In the genomic region with DNA sequence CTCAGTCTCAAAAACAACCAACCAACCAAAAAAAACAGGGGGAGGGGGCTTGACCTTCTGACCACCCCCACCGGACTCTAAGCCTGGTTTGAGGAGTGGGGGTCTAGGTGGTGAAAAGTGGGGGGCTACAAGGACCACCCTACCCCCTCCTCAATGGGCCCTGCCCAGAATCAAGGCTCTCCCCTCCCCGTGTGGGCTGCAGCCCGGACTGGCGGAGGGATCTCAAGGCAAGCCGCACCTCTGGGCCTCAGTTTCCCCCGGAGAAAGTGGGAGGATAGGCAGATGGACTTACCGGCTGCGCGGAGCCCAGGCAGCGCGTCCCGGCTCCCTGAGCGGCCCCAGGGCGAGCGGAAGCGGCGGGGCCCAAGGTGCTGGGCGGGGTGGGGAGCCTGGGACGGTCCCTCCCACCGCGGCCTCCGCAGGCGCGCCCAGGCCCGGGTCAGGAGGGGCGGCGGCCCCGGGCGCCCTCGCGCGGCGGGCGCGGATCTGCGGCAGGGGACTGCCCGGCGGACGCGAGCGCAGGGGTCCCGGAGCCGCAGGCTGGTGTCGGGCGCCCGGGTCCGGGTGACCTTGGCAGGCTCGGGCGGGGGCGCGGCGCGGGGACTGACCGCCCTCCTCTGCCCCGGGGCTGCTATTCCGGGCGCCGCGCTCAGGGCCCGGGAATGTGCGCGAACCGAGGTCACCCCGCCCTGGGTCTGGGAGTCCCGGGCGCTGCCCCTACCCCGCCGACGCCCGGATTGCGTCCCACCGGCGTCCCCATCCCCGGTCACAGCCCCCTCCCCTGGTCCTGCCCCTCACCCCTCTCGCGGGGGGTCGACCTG, we compare ENCODE assay signal across 8 cellular contexts. TPM values are rescaled to one million over a fixed set of nuclear protein-coding genes. Genes with fewer than 3 reads are reported as not detected.
DNase-seq lines count a peak whose midpoint lies in the region; ATAC-seq and TF ChIP-seq lines count a peak whose summit lies in the region.

A gene with protein sequence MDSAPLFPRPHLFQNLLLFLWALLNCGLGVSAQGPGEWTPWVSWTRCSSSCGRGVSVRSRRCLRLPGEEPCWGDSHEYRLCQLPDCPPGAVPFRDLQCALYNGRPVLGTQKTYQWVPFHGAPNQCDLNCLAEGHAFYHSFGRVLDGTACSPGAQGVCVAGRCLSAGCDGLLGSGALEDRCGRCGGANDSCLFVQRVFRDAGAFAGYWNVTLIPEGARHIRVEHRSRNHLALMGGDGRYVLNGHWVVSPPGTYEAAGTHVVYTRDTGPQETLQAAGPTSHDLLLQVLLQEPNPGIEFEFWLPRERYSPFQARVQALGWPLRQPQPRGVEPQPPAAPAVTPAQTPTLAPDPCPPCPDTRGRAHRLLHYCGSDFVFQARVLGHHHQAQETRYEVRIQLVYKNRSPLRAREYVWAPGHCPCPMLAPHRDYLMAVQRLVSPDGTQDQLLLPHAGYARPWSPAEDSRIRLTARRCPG (minus strand): TSS at position 349 of the 821 bp plus-strand sequence. CDS start 2,076 bp downstream, outside the sequence.

- no peaks in the 10 kb centered on the region for H3K36me3 ChIP-seq in parathyroid adenoma (ENCODE audit: control insufficient read depth, insufficient read depth, low read length)
- no peaks in the 10 kb centered on the region for H3K36me3 ChIP-seq in vagina

- no peaks in the 10 kb centered on the region for H3K79me2 ChIP-seq in parathyroid adenoma

- intact Hi-C loops in vagina (cut with DNase I): no loop called here

- TF ChIP-seq POLR2A in vagina (IDR thresholded peaks at IDR 0.05): peak in 1 of 2 donors; percentile 53

- H3K4me1 ChIP-seq in parathyroid adenoma (peaks cover 1% of the 10 kb centered on the region), vagina (peaks cover 54% of the 10 kb centered on the region)

- peak within 1 kb of the TSS; percentile 69 for H2AFZ ChIP-seq in parathyroid adenoma

- peak within 1 kb of the TSS; percentile 60 for H3K4me2 ChIP-seq in parathyroid adenoma (ENCODE audit: low read length)

- no peaks in the 10 kb centered on the region for H3K9me3 ChIP-seq in parathyroid adenoma (ENCODE audit: control insufficient read depth, low read length)
- H3K9me3 ChIP-seq in vagina: no peaks in the 10 kb centered on the region

- no peak for ATAC-seq in HG03135 (IDR thresholded peaks at IDR 0.05; ENCODE audit: unreplicated experiment)
- no peak for ATAC-seq in GM18858 (IDR thresholded peaks at IDR 0.05; ENCODE audit: unreplicated experiment)

- TF ChIP-seq CTCF in parathyroid adenoma (IDR thresholded peaks at IDR 0.05) (no peak), vagina (IDR thresholded peaks at IDR 0.05) (no peak)

- H3K9ac ChIP-seq in parathyroid adenoma: no peak within 1 kb of the TSS

- H3K27me3 ChIP-seq in parathyroid adenoma (ENCODE audit: control insufficient read depth, insufficient read depth, low read length) (no peaks in the 10 kb centered on the region), vagina (no peaks in the 10 kb centered on the region)

- peak; percentile 84 for DNase-seq in Daoy (ENCODE audit: low read depth)
- peak; percentile 42 for DNase-seq in NCI-H460 (ENCODE audit: extremely low read depth, low read depth)
- DNase-seq in activated T-cell treated with anti-CD3 and anti-CD28 coated beads for 4 hours: peak; percentile 42
- DNase-seq in fibroblast of peridontal ligament (ENCODE audit: extremely low read depth): peak; percentile 26
- DNase-seq in vagina (ENCODE audit: extremely low spot score in 2 of 2): no peak

- no peak within 1 kb of the TSS for H3K27ac ChIP-seq in parathyroid adenoma
- H3K27ac ChIP-seq in vagina: peak within 1 kb of the TSS; percentile 87

- H3K4me3 ChIP-seq in parathyroid adenoma (ENCODE audit: low read depth, low read length) (peak within 1 kb of the TSS; percentile 60), vagina (peak within 1 kb of the TSS; percentile 55 to 59)

RNA-seq across cellular contexts. Expression of the gene that starts here (rescaled TPM):
- total RNA-seq in Daoy (2014; rRNA removed; shearing (Covaris generic)): 0.57 TPM in 1 of 2 replicates, not detected in the other
- 0.57 and 1.0 TPM in 2 replicates for total RNA-seq in NCI-H460 (2014; rRNA removed; shearing (Covaris generic))
- 1.6 and 3.5 TPM in 2 replicates for polyA plus RNA-seq in NCI-H460 (2014; cell fraction: nucleus; rRNA removed)
- 22.6 TPM for total RNA-seq in vagina

Comparison
In these comparisons a context has a peak if more than half of its experiments do, and no peak if none do; other contexts are left out.
1. RNA of the gene that starts here (total RNA-seq): 22.6 TPM in vagina (single experiment); 0.57 TPM in Daoy and 0.57 to 1.0 TPM in NCI-H460; every median in the first group is over 10 times any median in the second.
2. Peak in DNase-seq in Daoy; RNA of the gene not detected or under 1 TPM.
3. DNase-seq: peak in NCI-H460 (single experiment), activated T-cell treated with anti-CD3 and anti-CD28 coated beads for 4 hours (single experiment) and fibroblast of peridontal ligament (single experiment); none in vagina (0 of 2).